ENCODE assay signal across 1 cellular context in the genomic region with DNA sequence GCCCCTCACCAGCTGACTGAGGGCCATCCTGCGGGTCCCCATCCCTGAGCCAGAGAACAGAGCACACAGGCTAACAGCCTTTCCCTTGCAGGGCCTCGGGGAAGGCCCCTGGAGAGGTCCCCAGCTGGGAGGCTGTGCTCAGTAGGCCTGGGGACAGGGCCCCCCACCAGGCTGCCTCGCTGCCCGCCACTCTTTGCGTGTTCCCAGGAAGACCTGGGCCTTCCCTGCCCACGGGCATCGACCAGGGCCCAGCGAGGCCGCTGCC.
TF ChIP-seq lines count a peak whose summit lies in the region.

No MANE protein-coding gene starts in this region.

TF ChIP-seq in WTC11, 78 proteins besides CTCF, POLR2A, EP300 and RAD21 (continued from another document):
- TF ChIP-seq, protein P1, sequence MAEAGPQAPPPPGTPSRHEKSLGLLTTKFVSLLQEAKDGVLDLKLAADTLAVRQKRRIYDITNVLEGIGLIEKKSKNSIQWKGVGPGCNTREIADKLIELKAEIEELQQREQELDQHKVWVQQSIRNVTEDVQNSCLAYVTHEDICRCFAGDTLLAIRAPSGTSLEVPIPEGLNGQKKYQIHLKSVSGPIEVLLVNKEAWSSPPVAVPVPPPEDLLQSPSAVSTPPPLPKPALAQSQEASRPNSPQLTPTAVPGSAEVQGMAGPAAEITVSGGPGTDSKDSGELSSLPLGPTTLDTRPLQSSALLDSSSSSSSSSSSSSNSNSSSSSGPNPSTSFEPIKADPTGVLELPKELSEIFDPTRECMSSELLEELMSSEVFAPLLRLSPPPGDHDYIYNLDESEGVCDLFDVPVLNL (CRISPR knock-in tag; IDR thresholded peaks at IDR 0.05; ENCODE audit: borderline replicate concordance, low read depth): no peak
- TF ChIP-seq KAT7 (CRISPR knock-in tag; IDR thresholded peaks at IDR 0.05; ENCODE audit: borderline replicate concordance) (no peak), HMGA2 (CRISPR knock-in tag; IDR thresholded peaks at IDR 0.05) (no peak)
